In genomic region chr1:14970799-14971141, GRCh38 we compare ENCODE assay signal across 1 cellular context.
TF ChIP-seq lines count a peak whose summit lies in the region.

No MANE protein-coding gene starts in this region.

TF ChIP-seq in HepG2, 621 proteins besides CTCF, POLR2A, EP300 and RAD21 (continued from another document):
- TF ChIP-seq ARNT2 (CRISPR knock-in tag; IDR thresholded peaks at IDR 0.05; ENCODE audit: low read depth) (no peak), ZNF629 (CRISPR knock-in tag; conservative IDR thresholded peaks at IDR 0.05) (peak; percentile 95), ZMYM3 (CRISPR knock-in tag; IDR thresholded peaks at IDR 0.05) (peak; percentile 77)
